ENCODE assay signal across 25 cellular contexts in genomic region chr1:32706491-32706890, GRCh38. TPM values are rescaled to one million over a fixed set of nuclear protein-coding genes. Genes with fewer than 3 reads are reported as not detected.
DNase-seq lines count a peak whose midpoint lies in the region; ATAC-seq and TF ChIP-seq lines count a peak whose summit lies in the region.
"Had no signal": no experiment of that assay in that cellular context is flagged by ENCODE, and none has a peak within 500 bp of the region (broad histone marks: within the 10 kb centered on the region; RNA-seq: fewer than 3 reads in every experiment).

No MANE protein-coding gene starts in this region.

- H3K27ac ChIP-seq in HUES64 (ENCODE audit: low read depth, low read length), result no peak overlapping the region
- H3K27ac ChIP-seq in gastroesophageal sphincter, result peak overlapping the region; percentile 30 to 100 (median 96)
- peak overlapping the region; percentile 78 for H3K27ac ChIP-seq in stomach smooth muscle (ENCODE audit: low read length)
- no peak overlapping the region for H3K27ac ChIP-seq in OCI-LY7 (ENCODE audit: low read depth, low read length, poor library complexity, severe bottlenecking)
- H3K27ac ChIP-seq: uterus, WERI-Rb-1 had no signal

- no peak for TF ChIP-seq POLR2A in gastroesophageal sphincter (IDR thresholded peaks at IDR 0.05)

- H3K36me3 ChIP-seq in HUES64 (ENCODE audit: insufficient read depth, low read length), result no peaks in the 10 kb centered on the region
- no peaks in the 10 kb centered on the region for H3K36me3 ChIP-seq in gastroesophageal sphincter
- no peaks in the 10 kb centered on the region for H3K36me3 ChIP-seq in stomach smooth muscle (ENCODE audit: control insufficient read depth in 2 of 2, insufficient read depth in 2 of 2, low read length in 2 of 2)
- H3K36me3 ChIP-seq in OCI-LY7 (ENCODE audit: insufficient read depth, low read length), result no peaks in the 10 kb centered on the region
- H3K36me3 ChIP-seq: gastrocnemius medialis, uterus, WERI-Rb-1 had no signal

- H3K4me3 ChIP-seq in HUES64 (ENCODE audit: low read length), result no peak overlapping the region
- H3K4me3 ChIP-seq in gastroesophageal sphincter, result no peak overlapping the region
- no peak overlapping the region for H3K4me3 ChIP-seq in stomach smooth muscle (ENCODE audit: low read length in 2 of 2)
- no peak overlapping the region for H3K4me3 ChIP-seq in OCI-LY7 (ENCODE audit: low read depth, low read length, poor library complexity, severe bottlenecking)
- H3K4me3 ChIP-seq: gastrocnemius medialis, lung, uterus had no signal

- H4K20me1 ChIP-seq in OCI-LY7 (ENCODE audit: insufficient read depth, low read length), result no peaks in the 10 kb centered on the region

- peaks cover 32% of the 10 kb centered on the region for H3K27me3 ChIP-seq in HUES64 (ENCODE audit: insufficient read depth, low read length)
- no peaks in the 10 kb centered on the region for H3K27me3 ChIP-seq in gastroesophageal sphincter
- H3K27me3 ChIP-seq in stomach smooth muscle (ENCODE audit: control insufficient read depth in 1 of 2, insufficient read depth in 2 of 2, low read length in 2 of 2), result no peaks in the 10 kb centered on the region
- H3K27me3 ChIP-seq: gastrocnemius medialis, uterus had no signal

- no peak overlapping the region for H3K4me2 ChIP-seq in OCI-LY7 (ENCODE audit: low read length)

- no peaks in the 10 kb centered on the region for H3K9me2 ChIP-seq in OCI-LY7 (ENCODE audit: insufficient read depth, low read length)

- peaks cover 9% of the 10 kb centered on the region for H3K4me1 ChIP-seq in HUES64 (ENCODE audit: insufficient read depth, low read length)
- peaks cover 0 to 50% (median 14%) of the 10 kb centered on the region in 3 donors for H3K4me1 ChIP-seq in gastroesophageal sphincter
- peaks cover 40% of the 10 kb centered on the region for H3K4me1 ChIP-seq in stomach smooth muscle (ENCODE audit: control insufficient read depth, insufficient read depth, low read length)
- H3K4me1 ChIP-seq in OCI-LY7 (ENCODE audit: insufficient read depth, low read length, poor library complexity, severe bottlenecking), result no peaks in the 10 kb centered on the region

- TF ChIP-seq CTCF in gastroesophageal sphincter (IDR thresholded peaks at IDR 0.05), result no peak
- TF ChIP-seq CTCF in OCI-LY7 (conservative IDR thresholded peaks at IDR 0.05; ENCODE audit: low read length), result no peak

- POLR2A ChIA-PET in OCI-LY7 (lab: Charles Lee), result no interaction called here

- 81% methylated on average over 1 of the region's 1 CpG for WGBS in HUES64
- WGBS in gastroesophageal sphincter (ENCODE audit: low coverage in 1 of 2), 2 donors, result 20% methylated on average over 1 of the region's 1 CpG; no CpG with 5 or more reads in 1 of the 2 donors

- no peak for TF ChIP-seq EP300 in gastroesophageal sphincter (IDR thresholded peaks at IDR 0.05)

- BruUV-seq in OCI-LY7 (replicated peaks; lab: Mats Ljungman, UMichigan), result no TSS peak

- H3K9me3 ChIP-seq in HUES64 (ENCODE audit: insufficient read depth, low read depth, low read length) (no peaks in the 10 kb centered on the region), gastroesophageal sphincter (no peaks in the 10 kb centered on the region), stomach smooth muscle (ENCODE audit: control insufficient read depth in 2 of 2, low read length in 2 of 2) (no peaks in the 10 kb centered on the region), OCI-LY7 (ENCODE audit: low read length) (no peaks in the 10 kb centered on the region)
- H3K9me3 ChIP-seq: gastrocnemius medialis, uterus had no signal

- DNase-seq in astrocyte of the hippocampus (ENCODE audit: low read depth, low spot score) (peak; percentile 41), OCI-LY7 (ENCODE audit: low spot score) (no peak)
- DNase-seq: activated CD4-positive, alpha-beta T cell treated with anti-CD3 and anti-CD28 coated beads, Interleukin-2, amount 10 ng/mL, durations not matched to agents 24 days and 14 days; activated naive CD4-positive, alpha-beta T cell treated with Interleukin-2 at 50 U/mL for 16 hours; activated T-cell treated with anti-CD3 and anti-CD28 coated beads, Interleukin-2, amount 50 U/mL, for 72 hours; amygdala; Calu3; gastrocnemius medialis; kidney; NCI-H1048; NCI-H187 treated with DMSO at 0.1 percent for 48 hours; NCI-H748 treated with DMSO at 0.1 percent for 48 hours; small intestine; stimulated activated CD4-positive, alpha-beta T cell treated with anti-CD3 and anti-CD28 coated beads, Interleukin-1b, Interleukin-23, amount 100 ng/mL, for 48 hours; substantia nigra; uterus; WERI-Rb-1 had no signal

- no peak overlapping the region for H2AFZ ChIP-seq in OCI-LY7 (ENCODE audit: low read length)

- intact Hi-C loops in OCI-LY7 (cut with micrococcal nuclease; ENCODE audit: unreplicated experiment), result no loop called here

- CTCF ChIA-PET in OCI-LY7 (lab: Charles Lee; ENCODE audit: unreplicated experiment), result no interaction called here

- ATAC-seq in gastroesophageal sphincter (no peak), HG02973 (IDR thresholded peaks at IDR 0.05; ENCODE audit: unreplicated experiment) (no peak), GM21528 (IDR thresholded peaks at IDR 0.05; ENCODE audit: low FRiP score, unreplicated experiment) (no peak), GM18511 (IDR thresholded peaks at IDR 0.05; ENCODE audit: unreplicated experiment) (no peak)
- ATAC-seq: activated T-cell treated with anti-CD3 and anti-CD28 coated beads, Interleukin-2, amount 50 U/mL, for 72 hours; gastrocnemius medialis; SK-N-SH treated with all-trans-retinoic acid at 6 μM for 48 hours had no signal

- 0 out of 2 replicates have a peak overlapping the region, but pooled peaks have one; percentile 12 for H3K9ac ChIP-seq in HUES64 (ENCODE audit: low read depth, low read length)
- peak overlapping the region; percentile 13 to 58 for H3K9ac ChIP-seq in stomach smooth muscle (ENCODE audit: low read length in 2 of 2)

- no peaks in the 10 kb centered on the region for H3K79me2 ChIP-seq in OCI-LY7 (ENCODE audit: insufficient read depth, low read depth, low read length)

RNA-seq across cellular contexts. Expression of gene SYNC, which starts 3.9 kb away (rescaled TPM):
- 0.05 TPM for polyA plus RNA-seq in HUES64 (2013, experiment 1 of 2)
- not detected for polyA plus RNA-seq in HUES64 (2013, experiment 2 of 2)
- total RNA-seq in gastroesophageal sphincter, result 100 to 1,000 TPM; 132 to 265 (median 167) TPM
- total RNA-seq in OCI-LY7 (2014; rRNA removed; shearing (Covaris generic)), result 0.09 TPM in 1 of 2 replicates, not detected in the other
- total RNA-seq in OCI-LY7 (2022), result not detected in 2 replicates
- total RNA-seq: activated CD4-positive, alpha-beta T cell treated with anti-CD3 and anti-CD28 coated beads, Interleukin-2, amount 10 ng/mL, durations not matched to agents 24 days and 14 days; activated T-cell treated with anti-CD3 and anti-CD28 coated beads, Interleukin-2, amount 50 U/mL, for 72 hours had no signal

RNA-seq across cellular contexts. Expression of gene RBBP4, which starts 55.5 kb away (rescaled TPM):
- polyA plus RNA-seq in HUES64 (2013, experiment 1 of 2), result 281 TPM
- polyA plus RNA-seq in HUES64 (2013, experiment 2 of 2), result 280 TPM
- total RNA-seq in gastroesophageal sphincter (100 to 1,000 TPM in 2 of 4 donors, 10 to 100 TPM in 2; 87.4 to 111 (median 100) TPM), OCI-LY7 (2022) (597 and 621 TPM in 2 replicates)
- total RNA-seq in OCI-LY7 (2014; rRNA removed; shearing (Covaris generic)), result 353 and 393 TPM in 2 replicates

RNA-seq across cellular contexts. Expression of gene ZBTB8OS, which starts 56.1 kb away (rescaled TPM):
- 52.1 TPM for polyA plus RNA-seq in HUES64 (2013, experiment 1 of 2)
- polyA plus RNA-seq in HUES64 (2013, experiment 2 of 2), result 57.6 TPM
- total RNA-seq in gastroesophageal sphincter (10 to 100 TPM; 17.7 to 31.0 (median 28.1) TPM), OCI-LY7 (2022) (110 and 119 TPM in 2 replicates)
- 57.5 and 61.1 TPM in 2 replicates for total RNA-seq in OCI-LY7 (2014; rRNA removed; shearing (Covaris generic))

Comparison
In these comparisons a context has a peak if more than half of its experiments do, and no peak if none do; other contexts are left out.
1. H3K27ac ChIP-seq: peak in gastroesophageal sphincter (4 of 4) and stomach smooth muscle (single experiment); none in HUES64 (single experiment) and OCI-LY7 (single experiment).
2. RNA of gene SYNC, which starts 3.9 kb away (total RNA-seq): 132 to 265 TPM in gastroesophageal sphincter; 0.09 TPM in OCI-LY7; every median in the first group is over 100 times any median in the second.